In the genomic region with DNA sequence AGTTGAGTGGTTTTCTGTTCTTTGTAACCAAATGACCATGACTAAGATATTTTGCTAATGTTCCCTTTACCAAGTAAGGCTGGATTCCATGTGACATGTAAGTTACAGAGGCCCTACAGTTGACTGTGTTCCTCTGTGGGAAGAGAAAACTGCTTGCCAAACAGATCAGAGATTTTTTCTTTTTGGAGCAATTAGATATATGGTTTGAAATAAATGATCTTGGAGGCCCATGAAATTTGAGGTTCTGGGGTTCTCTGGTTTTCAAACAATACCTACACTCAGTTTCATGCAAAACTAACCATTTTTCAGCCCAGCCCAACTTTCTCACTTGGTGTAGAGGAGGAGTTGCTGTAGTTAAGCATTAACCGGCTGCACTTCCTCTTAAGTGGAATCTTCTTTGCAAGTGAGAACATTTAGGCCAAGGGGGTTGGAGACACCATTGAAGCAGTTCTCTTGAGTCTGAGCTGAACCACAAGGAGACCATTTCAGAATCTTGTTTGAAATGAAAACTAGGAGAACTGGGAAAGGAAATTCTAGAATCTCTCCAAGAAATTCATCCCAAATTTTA, we compare ENCODE assay signal across 11 cellular contexts. TPM values are rescaled to one million over a fixed set of nuclear protein-coding genes. Genes with fewer than 3 reads are reported as not detected.
DNase-seq lines count a peak whose midpoint lies in the region; ATAC-seq, FAIRE-seq and TF ChIP-seq lines count a peak whose summit lies in the region.
"Had no signal": no experiment of that assay in that cellular context is flagged by ENCODE, and none has a peak within 500 bp of the region (broad histone marks: within the 10 kb centered on the region; RNA-seq: fewer than 3 reads in every experiment).

No MANE protein-coding gene starts in this region.

- no peaks in the 10 kb centered on the region for H3K36me3 ChIP-seq in small intestine (ENCODE audit: control insufficient read depth in 2 of 2, insufficient read depth in 2 of 2, low read length in 2 of 2)

- H3K27me3 ChIP-seq in small intestine (ENCODE audit: control insufficient read depth in 2 of 2, insufficient read depth in 2 of 2, low read length in 2 of 2) = no peaks in the 10 kb centered on the region

- FAIRE-seq in small intestine (lab: Jason Lieb, UNC) = no peak

- no peak overlapping the region for H3K4me3 ChIP-seq in fibroblast of villous mesenchyme (ENCODE audit: low read depth, low read length)
- H3K4me3 ChIP-seq in small intestine (ENCODE audit: low read depth in 1 of 2, low read length in 2 of 2) = no peak overlapping the region

- ATAC-seq in GM21381 (IDR thresholded peaks at IDR 0.05; ENCODE audit: unreplicated experiment) (peak; percentile 97), HG03442 (IDR thresholded peaks at IDR 0.05; ENCODE audit: unreplicated experiment) (peak; percentile 79)
- ATAC-seq: natural killer cell had no signal

- TF ChIP-seq CTCF in fibroblast of villous mesenchyme (IDR thresholded peaks at IDR 0.05; ENCODE audit: insufficient read depth, low read depth, low read length) = no peak

- peaks cover 0 to 5% of the 10 kb centered on the region in 2 donors for H3K4me1 ChIP-seq in small intestine (ENCODE audit: control insufficient read depth in 2 of 2, insufficient read depth in 1 of 2, low read depth in 1 of 2, low read length in 1 of 2)

- no peaks in the 10 kb centered on the region for H3K9me3 ChIP-seq in small intestine (ENCODE audit: control insufficient read depth, low read depth)

- DNase-seq in CD1c-positive myeloid dendritic cell (ENCODE audit: extremely low spot score) (peak; percentile 62), fibroblast of villous mesenchyme (ENCODE audit: low read depth) (peak; percentile 19), AG08395 (ENCODE audit: low spot score) (no peak), foreskin melanocyte (no peak), middle frontal gyrus (ENCODE audit: extremely low spot score, low spot score) (no peak), small intestine (no peak)
- DNase-seq: C1 segment of cervical spinal cord, natural killer cell, NCI-H2107 had no signal

- no peak overlapping the region for H3K27ac ChIP-seq in small intestine (ENCODE audit: low read depth in 1 of 2, low read length in 1 of 2)

- WGBS in small intestine, 3 donors = 29 to 31% (median 30%) methylated on average over 1 of the region's 1 CpG

RNA-seq across cellular contexts. Expression of a gene that starts 34.6 kb away (rescaled TPM):
- 6.1 and 13.0 TPM in 2 replicates for total RNA-seq in fibroblast of villous mesenchyme
- polyA plus RNA-seq in small intestine = 10 to 100 TPM; 13.3 to 16.2 (median 15.7) TPM

Comparison
In these comparisons a context has a peak if more than half of its experiments do, and no peak if none do; other contexts are left out.
1. DNase-seq: peak in CD1c-positive myeloid dendritic cell (single experiment) and fibroblast of villous mesenchyme (single experiment); none in AG08395 (single experiment), foreskin melanocyte (single experiment), middle frontal gyrus (single experiment) and small intestine (single experiment).